In the genomic region with DNA sequence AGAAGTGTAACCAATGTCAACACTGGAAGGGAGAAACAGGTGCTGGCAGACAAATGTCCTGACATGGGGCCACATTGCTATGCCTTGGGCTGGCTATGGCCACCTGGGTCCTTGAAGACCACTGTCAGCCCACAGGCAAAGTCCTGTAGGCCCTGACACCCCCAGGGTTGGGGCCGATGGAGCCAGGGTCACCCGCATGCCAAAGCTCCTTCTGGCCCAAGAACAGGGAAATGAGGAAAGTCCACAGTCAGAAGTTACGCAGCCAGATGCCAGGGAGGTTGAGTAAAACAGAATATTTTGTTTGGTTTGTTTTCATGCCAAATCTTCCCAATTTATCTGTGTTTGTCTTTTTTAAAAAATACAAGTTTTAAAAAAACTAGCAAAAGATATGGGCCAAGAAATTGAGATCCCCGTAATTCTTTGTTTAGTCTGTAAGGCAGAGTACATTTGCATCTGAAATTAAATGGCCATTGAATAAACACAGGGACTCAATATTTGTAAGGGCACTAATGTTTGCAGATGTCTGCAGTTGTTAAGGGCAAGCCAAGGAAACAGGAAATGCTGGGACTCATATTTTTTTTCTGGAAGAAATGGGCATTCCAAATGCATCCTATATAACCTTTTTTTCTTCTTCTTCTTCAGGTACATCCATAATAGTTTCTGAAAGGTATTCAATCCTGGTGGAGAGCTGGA, we compare ENCODE assay signal across 1 cellular context.
TF ChIP-seq lines count a peak whose summit lies in the region.

No MANE protein-coding gene starts in this region.

TF ChIP-seq in HEK293T, 16 proteins besides CTCF, POLR2A, EP300 and RAD21:
- no peak for TF ChIP-seq CTBP1 (IDR thresholded peaks at IDR 0.05; ENCODE audit: borderline replicate concordance)
- no peak for TF ChIP-seq BHLHE40 (IDR thresholded peaks at IDR 0.05; ENCODE audit: borderline replicate concordance)
- TF ChIP-seq PKNOX1 (IDR thresholded peaks at IDR 0.05) = no peak
- TF ChIP-seq SP1 (IDR thresholded peaks at IDR 0.05) = no peak
- TF ChIP-seq LEF1 (IDR thresholded peaks at IDR 0.05; ENCODE audit: borderline replicate concordance) = no peak
- TF ChIP-seq NFRKB (IDR thresholded peaks at IDR 0.05) = no peak
- TF ChIP-seq FOXK2 (IDR thresholded peaks at IDR 0.05) = no peak
- no peak for TF ChIP-seq L3MBTL2 (conservative IDR thresholded peaks at IDR 0.05)
TF ChIP-seq in HEK293T: peak in this region for 0.
